ENCODE assay signal across 8 cellular contexts in genomic region chr7:50303894-50304157, GRCh38. TPM values are rescaled to one million over a fixed set of nuclear protein-coding genes. Genes with fewer than 3 reads are reported as not detected.
A peak's percentile ranks its signal among the peaks of the same experiment; 100 is the strongest.
DNase-seq lines count a peak whose midpoint lies in the region; ATAC-seq, FAIRE-seq and TF ChIP-seq lines count a peak whose summit lies in the region.

No MANE protein-coding gene starts in this region.

- no peaks in the 10 kb centered on the region for H4K20me1 ChIP-seq in HepG2 (ENCODE audit: insufficient read depth, low read length)
- H4K20me1 ChIP-seq in osteoblast (ENCODE audit: insufficient read depth, low read length), result no peaks in the 10 kb centered on the region

- no peaks in the 10 kb centered on the region for H3K79me1 ChIP-seq in neuronal stem cell (ENCODE audit: low read depth, low read length)

- H3K9me3 ChIP-seq in liver (ENCODE audit: control insufficient read depth in 4 of 4, low read length in 3 of 4) (no peaks in the 10 kb centered on the region), HepG2 (ENCODE audit: low read length) (no peaks in the 10 kb centered on the region), colonic mucosa (no peaks in the 10 kb centered on the region), neuronal stem cell (replicated peaks in 1 of 2; ENCODE audit: control insufficient read depth in 2 of 2, insufficient read depth in 1 of 2, low read depth in 1 of 2, low read length in 2 of 2) (peaks cover 6 to 10% of the 10 kb centered on the region in 2 donors), osteoblast (ENCODE audit: low read depth, low read length) (no peaks in the 10 kb centered on the region)

- no peak overlapping the region for H4K8ac ChIP-seq in neuronal stem cell (ENCODE audit: low read depth, low read length)

- POLR2A ChIA-PET in HepG2 (lab: Yijun Ruan, JAX), result no interaction called here

- CTCF ChIA-PET in HepG2 (lab: Yijun Ruan, JAX; ENCODE audit: low intra/inter-chr PET ratio, low total read pairs), result no interaction called here

- no peak overlapping the region for H4K91ac ChIP-seq in neuronal stem cell (ENCODE audit: low read depth, low read length, poor library complexity)

- peak overlapping the region in 2 of 3 donors; percentile 42 to 64 for H3K4me3 ChIP-seq in liver (ENCODE audit: low read depth in 1 of 3, low read length in 3 of 3)
- peak overlapping the region in 1 of 3 experiments; percentile 33; a peak in 1 of 6 replicates for H3K4me3 ChIP-seq in HepG2 (replicated peaks in 1 of 3; ENCODE audit: insufficient read depth in 1 of 3, low read depth in 2 of 3, low read length in 3 of 3)
- H3K4me3 ChIP-seq in colonic mucosa, result peak overlapping the region; percentile 37
- peak overlapping the region; percentile 62 to 90 for H3K4me3 ChIP-seq in neuronal stem cell (ENCODE audit: low read length in 2 of 2)
- no peak overlapping the region for H3K4me3 ChIP-seq in osteoblast (ENCODE audit: insufficient read depth, low read length)

- H3K23ac ChIP-seq in neuronal stem cell (ENCODE audit: low read depth, low read length, poor library complexity), result no peak overlapping the region

- H3K4me2 ChIP-seq in HepG2 (ENCODE audit: low read depth, low read length) (no peak overlapping the region), neuronal stem cell (ENCODE audit: insufficient read depth, low read length, poor library complexity, severe bottlenecking) (peak overlapping the region; percentile 90), osteoblast (ENCODE audit: insufficient read depth, low read length) (no peak overlapping the region)

- no peak overlapping the region for H2BK15ac ChIP-seq in neuronal stem cell (ENCODE audit: low read length)

- H3K36me3 ChIP-seq in liver (ENCODE audit: control insufficient read depth in 4 of 4, insufficient read depth in 3 of 4, low read depth in 1 of 4, low read length in 3 of 4) (no peaks in the 10 kb centered on the region), HepG2 (replicated peaks in 1 of 2; ENCODE audit: control insufficient read depth in 1 of 2, insufficient read depth in 2 of 2, low read length in 2 of 2) (no peaks in the 10 kb centered on the region), colonic mucosa (no peaks in the 10 kb centered on the region), neuronal stem cell (replicated peaks in 1 of 2; ENCODE audit: control insufficient read depth in 2 of 2, insufficient read depth in 2 of 2, low read length in 2 of 2) (no peaks in the 10 kb centered on the region), osteoblast (ENCODE audit: insufficient read depth, low read length) (no peaks in the 10 kb centered on the region)

- H2BK5ac ChIP-seq in neuronal stem cell (ENCODE audit: low read length), result no peak overlapping the region

- H2BK120ac ChIP-seq in neuronal stem cell (ENCODE audit: low read depth, low read length), result no peak overlapping the region

- ATAC-seq in HepG2 (no peak), HG03354 (IDR thresholded peaks at IDR 0.05; ENCODE audit: poor library complexity, severe bottlenecking, unreplicated experiment) (peak; percentile 32)

- 1% methylated on average over 55 of the region's 55 CpGs for WGBS in liver
- 9% methylated on average over 7 of the region's 55 CpGs for WGBS in HepG2 (ENCODE audit: low lambda C conversion rate)
- no CpG with 5 or more reads among the region's 55 CpGs for WGBS in neuronal stem cell (ENCODE audit: extremely low coverage in 2 of 2, insufficient read length in 2 of 2, insufficient replicate concordance in 1 of 2), 2 donors

- BruUV-seq in HepG2 (replicated peaks; lab: Mats Ljungman, UMichigan), result no TSS peak

- TF ChIP-seq EP300 in HepG2 (IDR thresholded peaks at IDR 0.05; ENCODE audit: low read depth in 2 of 2, low read length in 2 of 2) (no peak), HepG2 (CRISPR knock-in tag; IDR thresholded peaks at IDR 0.05; ENCODE audit: borderline replicate concordance) (no peak)

- H2AFZ ChIP-seq in HepG2 (ENCODE audit: low read length) (no peak overlapping the region), neuronal stem cell (ENCODE audit: low read length) (peak overlapping the region; percentile 96), osteoblast (ENCODE audit: low read length) (no peak overlapping the region)

- no peak overlapping the region for H3K14ac ChIP-seq in neuronal stem cell (ENCODE audit: low read length)

- intact Hi-C loops in HepG2 (cut with micrococcal nuclease; ENCODE audit: unreplicated experiment) (no loop called here), colonic mucosa (cut with DNase I) (no loop called here)

- DNase-seq in HepG2 (ENCODE audit: low spot score), result no peak
- DNase-seq in colonic mucosa, result no peak
- no peak for DNase-seq in neuronal stem cell (ENCODE audit: low spot score)
- DNase-seq in activated gamma-delta T cell (lab: John Stamatoyannopoulos, UW), result no peak
- DNase-seq in LoVo (ENCODE audit: low spot score), result no peak
- DNase-seq in osteoblast (ENCODE audit: insufficient read length, low spot score, missing footprints), result no peak

- in situ Hi-C loops in HepG2 (cut with HindIII; ENCODE audit: extremely low pct_ligation_motif_present, low pct_unique_long_range_greater_than_20kb), result no loop called here

- H3K4ac ChIP-seq in neuronal stem cell (ENCODE audit: low read length), result no peak overlapping the region

- no peak for FAIRE-seq in HepG2 (lab: Jason Lieb, UNC)

- no peak overlapping the region for H3K9ac ChIP-seq in liver (ENCODE audit: low read depth in 1 of 2, low read length in 2 of 2)
- no peak overlapping the region for H3K9ac ChIP-seq in HepG2 (ENCODE audit: insufficient read depth, low read depth, low read length)
- peak overlapping the region in 1 of 2 donors; percentile 70 for H3K9ac ChIP-seq in colonic mucosa (ENCODE audit: low read depth in 2 of 2, low read length in 2 of 2)
- H3K9ac ChIP-seq in neuronal stem cell (ENCODE audit: low read depth, low read length, poor library complexity), result no peak overlapping the region

- H3K79me2 ChIP-seq in HepG2 (ENCODE audit: insufficient read depth, low read length) (no peaks in the 10 kb centered on the region), osteoblast (ENCODE audit: insufficient read depth, low read length) (no peaks in the 10 kb centered on the region)

- no peak overlapping the region for H2BK12ac ChIP-seq in neuronal stem cell (ENCODE audit: low read length)

- H3K27me3 ChIP-seq in liver (ENCODE audit: control insufficient read depth in 4 of 4, insufficient read depth in 4 of 4, low read length in 3 of 4) (peaks cover 2 to 11% (median 9%) of the 10 kb centered on the region in 4 donors), HepG2 (ENCODE audit: control insufficient read depth in 1 of 2, insufficient read depth in 2 of 2, low read length in 2 of 2) (peaks cover 5 to 44% of the 10 kb centered on the region in 2 experiments; a peak in 4 of 5 replicates), colonic mucosa (peaks cover 22% of the 10 kb centered on the region), neuronal stem cell (ENCODE audit: control insufficient read depth in 3 of 3, insufficient read depth in 3 of 3, low read depth in 1 of 3, low read length in 3 of 3) (peaks cover 5 to 50% (median 43%) of the 10 kb centered on the region in 3 experiments), osteoblast (ENCODE audit: insufficient read depth, low read length) (peaks cover 33% of the 10 kb centered on the region)

- peaks cover 3 to 11% (median 8%) of the 10 kb centered on the region in 4 donors for H3K4me1 ChIP-seq in liver (ENCODE audit: control insufficient read depth in 4 of 4, insufficient read depth in 4 of 4, low read length in 3 of 4)
- no peaks in the 10 kb centered on the region for H3K4me1 ChIP-seq in HepG2 (ENCODE audit: insufficient read depth, low read length)
- no peaks in the 10 kb centered on the region for H3K4me1 ChIP-seq in colonic mucosa
- H3K4me1 ChIP-seq in neuronal stem cell (ENCODE audit: control insufficient read depth in 2 of 2, insufficient read depth in 1 of 2, low read depth in 1 of 2, low read length in 2 of 2), result peaks cover 6 to 19% of the 10 kb centered on the region in 2 donors
- no peaks in the 10 kb centered on the region for H3K4me1 ChIP-seq in osteoblast (ENCODE audit: insufficient read depth, low read length)

- no peak overlapping the region for H2AK5ac ChIP-seq in neuronal stem cell (ENCODE audit: low read depth, low read length)

- TF ChIP-seq RAD21 in liver (IDR thresholded peaks at IDR 0.05) (no peak), HepG2 (CRISPR knock-in tag; IDR thresholded peaks at IDR 0.05) (no peak)

- H3K18ac ChIP-seq in neuronal stem cell (ENCODE audit: low read length), result peak overlapping the region; percentile 15

- no peak overlapping the region for H3K27ac ChIP-seq in liver (ENCODE audit: low read depth in 1 of 2, low read length in 2 of 2)
- H3K27ac ChIP-seq in HepG2 (ENCODE audit: extremely low read length, insufficient read depth, low read length), result no peak overlapping the region
- H3K27ac ChIP-seq in colonic mucosa, result peak overlapping the region; percentile 62
- H3K27ac ChIP-seq in neuronal stem cell (replicated peaks; ENCODE audit: low read length), result no peak overlapping the region
- no peak overlapping the region for H3K27ac ChIP-seq in osteoblast (ENCODE audit: low read depth, low read length)

- no peak for TF ChIP-seq POLR2A in HepG2 (IDR thresholded peaks at IDR 0.05; ENCODE audit: insufficient read depth in 1 of 2, low read depth in 2 of 2, low read length in 2 of 2)

- TF ChIP-seq CTCF in liver (IDR thresholded peaks at IDR 0.05; ENCODE audit: low read depth, low read length, missing input control) (no peak), HepG2 (CRISPR knock-in tag; IDR thresholded peaks at IDR 0.05) (no peak), colonic mucosa (IDR thresholded peaks at IDR 0.05) (no peak), osteoblast (IDR thresholded peaks at IDR 0.05; ENCODE audit: extremely low read depth, low read depth, low read length) (no peak)

RNA-seq across cellular contexts. Expression of gene IKZF1, which starts 0.7 kb away (rescaled TPM):
- total RNA-seq in liver (10 to 100 TPM in 1 of 2 donors, 1 to 10 TPM in 1; 9.8 to 43.5 TPM), HepG2 (2016; rRNA removed; fragmentation: Illumina TruSeq; extraction: Trizol) (not detected in 2 replicates), colonic mucosa (1 to 10 TPM; 4.9 to 5.6 TPM), osteoblast (under 0.01 TPM in 1 of 2 replicates, not detected in the other)
- polyA plus RNA-seq in liver (1 to 10 TPM; 1.6 to 2.6 TPM), HepG2 (2011; rRNA removed) (not detected in 2 replicates)
- total RNA-seq in HepG2 (2016; cell fraction: cytosol; rRNA removed; fragmentation: Illumina TruSeq; extraction: Trizol; ENCODE audit: low read depth), result not detected in 2 replicates
- not detected in 2 replicates for total RNA-seq in HepG2 (2016; cell fraction: insoluble cytoplasmic fraction; rRNA removed; fragmentation: Illumina TruSeq; extraction: Trizol)
- total RNA-seq in HepG2 (2016; cell fraction: membrane; rRNA removed; fragmentation: Illumina TruSeq; extraction: Trizol), result not detected in 2 replicates
- total RNA-seq in HepG2 (2016; cell fraction: nucleus; rRNA removed; fragmentation: Illumina TruSeq; extraction: Trizol), result not detected in 2 replicates
- 0.01 TPM in 1 of 2 replicates, not detected in the other for polyA plus RNA-seq in HepG2 (2011; cell fraction: cytosol; rRNA removed)
- polyA plus RNA-seq in HepG2 (2011; cell fraction: nucleus; rRNA removed), result not detected in 2 replicates
- not detected in 2 replicates for polyA plus RNA-seq in HepG2 (2012)
- not detected in 2 replicates for polyA plus RNA-seq in HepG2 (2016; cell fraction: cytosol; fragmentation: Illumina TruSeq; extraction: Trizol; ENCODE audit: low read depth)
- not detected in 2 replicates for polyA plus RNA-seq in HepG2 (2016; cell fraction: insoluble cytoplasmic fraction; fragmentation: Illumina TruSeq; extraction: Trizol; ENCODE audit: low read depth)
- not detected in 2 replicates for polyA plus RNA-seq in HepG2 (2016; cell fraction: membrane; fragmentation: Illumina TruSeq; extraction: Trizol; ENCODE audit: low read depth)
- not detected in 2 replicates for polyA plus RNA-seq in HepG2 (2016; cell fraction: nucleus; fragmentation: Illumina TruSeq; extraction: Trizol; ENCODE audit: insufficient read depth, low read depth)
- polyA minus RNA-seq in HepG2 (2011; rRNA and poly(A)+ RNA removed; ENCODE audit: low replicate concordance), result 0.06 and 0.23 TPM in 2 replicates
- polyA minus RNA-seq in HepG2 (2011; cell fraction: cytosol; rRNA and poly(A)+ RNA removed), result not detected in 2 replicates
- not detected in 2 replicates for polyA minus RNA-seq in HepG2 (2011; cell fraction: nucleus; rRNA and poly(A)+ RNA removed)
- polyA plus RNA-seq in neuronal stem cell (2013, experiment 1 of 2), result 0.61 TPM
- 0.66 TPM for polyA plus RNA-seq in neuronal stem cell (2013, experiment 2 of 2)
